8 cellular contexts compared by ENCODE assay signal in genomic region chr15:60507596-60508424, GRCh38. TPM values are rescaled to one million over a fixed set of nuclear protein-coding genes. Genes with fewer than 3 reads are reported as not detected.
DNase-seq lines count a peak whose midpoint lies in the region; ATAC-seq and TF ChIP-seq lines count a peak whose summit lies in the region.

No MANE protein-coding gene starts in this region.

- no peaks in the 10 kb centered on the region for H3K4me1 ChIP-seq in aorta (ENCODE audit: control insufficient read depth in 1 of 2, insufficient read depth in 2 of 2, low read length in 2 of 2)

- 40 to 44% methylated on average over 11 of the region's 11 CpGs for WGBS in aorta, 2 donors

- DNase-seq in COLO829 (ENCODE audit: low spot score) (peak; percentile 29), NCI-H2227 treated with DMSO at 0.1 percent for 48 hours (lab: John Stamatoyannopoulos, UW) (peak; percentile 75), epithelial cell of esophagus (ENCODE audit: low read depth) (peak; percentile 80), mucosa of gallbladder (ENCODE audit: low spot score) (peak; percentile 57), aorta (no peak)
- peak; percentile 53 to 58 for DNase-seq in activated CD4-positive, alpha-beta T cell treated with anti-CD3 and anti-CD28 coated beads for 4 hours

- ATAC-seq in GM18907 (IDR thresholded peaks at IDR 0.05; ENCODE audit: unreplicated experiment) (peak; percentile 86), HG03097 (IDR thresholded peaks at IDR 0.05; ENCODE audit: low FRiP score, unreplicated experiment) (peak; percentile 93), aorta (ENCODE audit: low FRiP score) (peak; percentile 86)

- H3K9me3 ChIP-seq in aorta (ENCODE audit: control insufficient read depth, low read length) = no peaks in the 10 kb centered on the region

- H3K27ac ChIP-seq in aorta (ENCODE audit: low read depth in 1 of 2, low read length in 2 of 2) = no peak overlapping the region

- intact Hi-C loops in aorta (cut with DNase I) = loop anchor here in 1 of 2 donors (10.0 kb wide), 1 partner anchor 1327 kb away; no protein-coding TSS in a partner anchor

- no peak overlapping the region for H3K4me3 ChIP-seq in epithelial cell of esophagus (ENCODE audit: low read length)
- no peak overlapping the region for H3K4me3 ChIP-seq in aorta (ENCODE audit: low read length in 2 of 2)

- peaks cover 0 to under 1% of the 10 kb centered on the region in 2 donors for H3K36me3 ChIP-seq in aorta (ENCODE audit: control insufficient read depth in 1 of 2, insufficient read depth in 2 of 2, low read length in 1 of 2)

- TF ChIP-seq CTCF in epithelial cell of esophagus (IDR thresholded peaks at IDR 0.05; ENCODE audit: insufficient read depth, low read depth, low read length, missing control alignments) = peak; percentile 97

- no peaks in the 10 kb centered on the region for H3K27me3 ChIP-seq in aorta (ENCODE audit: control insufficient read depth in 1 of 2, insufficient read depth in 2 of 2, low read length in 1 of 2)

RNA-seq across cellular contexts. Expression of gene ICE2, which starts 28.9 kb away (rescaled TPM):
- total RNA-seq in mucosa of gallbladder (47.7 TPM), aorta (10 to 100 TPM; 40.0 to 62.0 TPM)
- 10 to 100 TPM in 1 of 2 donors, 1 to 10 TPM in 1; 7.1 to 12.0 TPM for polyA plus RNA-seq in aorta

Comparison
In these comparisons a context has a peak if more than half of its experiments do, and no peak if none do; other contexts are left out.
1. DNase-seq: peak in COLO829 (single experiment), NCI-H2227 treated with DMSO at 0.1 percent for 48 hours (single experiment), activated CD4-positive, alpha-beta T cell treated with anti-CD3 and anti-CD28 coated beads for 4 hours (2 of 2), epithelial cell of esophagus (single experiment) and mucosa of gallbladder (single experiment); none in aorta (0 of 2).
2. Peak in every context shown above with its lines, with median percentiles within 50 percentile points of each other: ATAC-seq.